In the genomic region with DNA sequence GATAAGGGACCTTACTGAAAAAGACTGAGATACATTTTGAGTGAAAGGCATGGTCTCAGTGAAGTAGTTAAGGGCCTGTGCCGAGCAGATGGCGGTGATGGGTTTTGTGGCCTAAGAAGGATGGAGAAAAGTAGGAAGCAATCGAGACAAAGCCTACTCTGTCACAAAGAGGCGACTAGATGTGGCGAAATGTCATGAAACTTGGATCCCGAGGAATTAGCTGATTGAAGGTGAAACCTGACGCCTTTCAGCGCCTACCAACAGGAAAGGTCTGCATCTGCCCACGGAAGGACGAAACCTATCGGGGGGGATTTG, we compare ENCODE assay signal across 8 cellular contexts. TPM values are rescaled to one million over a fixed set of nuclear protein-coding genes. Genes with fewer than 3 reads are reported as not detected.
DNase-seq lines count a peak whose midpoint lies in the region; ATAC-seq, FAIRE-seq and TF ChIP-seq lines count a peak whose summit lies in the region.

No MANE protein-coding gene starts in this region.

- DNase-seq in GF-D8 (lab: John Stamatoyannopoulos, UW) (peak; percentile 67), astrocyte of the cerebellum (ENCODE audit: low read depth) (no peak), HepG2 (ENCODE audit: low spot score) (peak; percentile 37), tibial nerve (ENCODE audit: low spot score in 2 of 2) (no peak), COLO829 (ENCODE audit: low spot score) (no peak)
- DNase-seq in stimulated activated CD4-positive, alpha-beta T cell treated with anti-CD3 and anti-CD28 coated beads, Interleukin-2, amount 100 ng/mL, for 24 hours = no peak

- peak overlapping the region; percentile 86 for H3K27ac ChIP-seq in HepG2 (ENCODE audit: extremely low read length, insufficient read depth, low read length)
- H3K27ac ChIP-seq in tibial nerve = peak overlapping the region in 3 of 4 donors; percentile 68 to 89 (median 75)

- ATAC-seq in HG03571 (IDR thresholded peaks at IDR 0.05; ENCODE audit: unreplicated experiment) (peak; percentile 4), HepG2 (peak; percentile 13), GM18498 (IDR thresholded peaks at IDR 0.05; ENCODE audit: unreplicated experiment) (no peak)

- BruUV-seq in HepG2 (replicated peaks; lab: Mats Ljungman, UMichigan) = TSS peak; percentile 98

- H3K9me3 ChIP-seq in HepG2 (ENCODE audit: low read length) = no peaks in the 10 kb centered on the region
- no peaks in the 10 kb centered on the region for H3K9me3 ChIP-seq in tibial nerve

- H3K27me3 ChIP-seq in HepG2 (ENCODE audit: control insufficient read depth in 1 of 2, insufficient read depth in 2 of 2, low read length in 2 of 2) (no peaks in the 10 kb centered on the region; a peak in 2 of 5 replicates), tibial nerve (no peaks in the 10 kb centered on the region)

- TF ChIP-seq EP300 in HepG2 (IDR thresholded peaks at IDR 0.05; ENCODE audit: low read depth in 2 of 2, low read length in 2 of 2) (no peak), HepG2 (CRISPR knock-in tag; IDR thresholded peaks at IDR 0.05; ENCODE audit: borderline replicate concordance) (no peak), tibial nerve (IDR thresholded peaks at IDR 0.05) (no peak)

- intact Hi-C loops in HepG2 (cut with micrococcal nuclease; ENCODE audit: unreplicated experiment) = loop anchor here (5.0 to 10.0 kb wide), 3 partner anchors 43 to 642 kb away; a partner anchor contains a TSS

- peak overlapping the region; percentile 89 for H3K4me3 ChIP-seq in astrocyte of the cerebellum (ENCODE audit: low read depth, low read length)
- peak overlapping the region; percentile 70 to 91 (median 87) for H3K4me3 ChIP-seq in HepG2 (replicated peaks in 1 of 3; ENCODE audit: insufficient read depth in 1 of 3, low read depth in 2 of 3, low read length in 3 of 3)
- peak overlapping the region; percentile 67 to 88 (median 86) for H3K4me3 ChIP-seq in tibial nerve

- peak overlapping the region; percentile 83 for H3K9ac ChIP-seq in HepG2 (ENCODE audit: insufficient read depth, low read depth, low read length)

- in situ Hi-C loops in astrocyte of the cerebellum (cut with HindIII; ENCODE audit: low sequenced_read_pairs) (no loop called here), HepG2 (cut with HindIII; ENCODE audit: extremely low pct_ligation_motif_present, low pct_unique_long_range_greater_than_20kb) (no loop called here)

- 4% methylated on average over 8 of the region's 11 CpGs for WGBS in HepG2 (ENCODE audit: low lambda C conversion rate)
- WGBS in tibial nerve, 2 donors = 1 to 3% methylated on average over 11 of the region's 11 CpGs

- H3K4me2 ChIP-seq in HepG2 (ENCODE audit: low read depth, low read length) = peak overlapping the region; percentile 78

- peaks cover 39% of the 10 kb centered on the region for H3K79me2 ChIP-seq in HepG2 (ENCODE audit: insufficient read depth, low read length)

- TF ChIP-seq POLR2A in HepG2 (IDR thresholded peaks at IDR 0.05; ENCODE audit: insufficient read depth in 1 of 2, low read depth in 2 of 2, low read length in 2 of 2) (no peak), tibial nerve (IDR thresholded peaks at IDR 0.05) (no peak)

- H3K4me1 ChIP-seq in HepG2 (ENCODE audit: insufficient read depth, low read length) = peaks cover 43% of the 10 kb centered on the region
- H3K4me1 ChIP-seq in tibial nerve = peaks cover 0 to 29% (median 8%) of the 10 kb centered on the region in 4 donors

- FAIRE-seq in HepG2 (lab: Jason Lieb, UNC) = no peak

- TF ChIP-seq CTCF in astrocyte of the cerebellum (IDR thresholded peaks at IDR 0.05; ENCODE audit: low read depth, low read length, missing control alignments) (no peak), HepG2 (CRISPR knock-in tag; IDR thresholded peaks at IDR 0.05) (no peak), tibial nerve (IDR thresholded peaks at IDR 0.05) (no peak)

- no peaks in the 10 kb centered on the region for H4K20me1 ChIP-seq in HepG2 (ENCODE audit: insufficient read depth, low read length)

- CTCF ChIA-PET in HepG2 (lab: Yijun Ruan, JAX; ENCODE audit: low intra/inter-chr PET ratio, low total read pairs) = no interaction called here

- POLR2A ChIA-PET in HepG2 (lab: Yijun Ruan, JAX) = interaction anchor here (1.0 to 1.7 kb wide), 9 partner anchors 16 to 613 kb away, joined by 3 to 11 read pairs (median 3); a partner anchor contains a TSS

- no peak for TF ChIP-seq RAD21 in HepG2 (CRISPR knock-in tag; IDR thresholded peaks at IDR 0.05)

- H2AFZ ChIP-seq in HepG2 (ENCODE audit: low read length) = no peak overlapping the region

- peaks cover 0 to 12% of the 10 kb centered on the region in 2 experiments; a peak in 2 of 5 replicates for H3K36me3 ChIP-seq in HepG2 (replicated peaks in 1 of 2; ENCODE audit: control insufficient read depth in 1 of 2, insufficient read depth in 2 of 2, low read length in 2 of 2)
- H3K36me3 ChIP-seq in tibial nerve = no peaks in the 10 kb centered on the region

TF ChIP-seq in HepG2, 621 proteins besides CTCF, POLR2A, EP300 and RAD21 (continues in another document):
- no peak for TF ChIP-seq CREB1 (IDR thresholded peaks at IDR 0.05)
- 0 out of 2 replicates have a peak, but pooled peaks have one; percentile 18 for TF ChIP-seq CREB1 (CRISPR knock-in tag; IDR thresholded peaks at IDR 0.05)
- TF ChIP-seq, protein P1, sequence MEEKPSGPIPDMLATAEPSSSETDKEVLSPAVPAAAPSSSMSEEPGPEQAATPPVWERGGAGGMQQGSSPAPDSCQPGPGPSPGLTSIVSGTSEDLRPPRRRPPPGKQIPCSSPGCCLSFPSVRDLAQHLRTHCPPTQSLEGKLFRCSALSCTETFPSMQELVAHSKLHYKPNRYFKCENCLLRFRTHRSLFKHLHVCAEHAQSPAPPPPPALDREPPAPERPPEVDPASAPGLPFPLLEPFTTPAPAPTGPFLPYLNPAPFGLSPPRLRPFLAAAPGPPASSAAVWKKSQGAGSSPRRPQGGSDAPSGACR (CRISPR knock-in tag; IDR thresholded peaks at IDR 0.05) = no peak
- TF ChIP-seq ISX (CRISPR knock-in tag; conservative IDR thresholded peaks at IDR 0.05) = 0 out of 2 replicates have a peak, but pooled peaks have one; percentile 37
- TF ChIP-seq ZNF138 (CRISPR knock-in tag; IDR thresholded peaks at IDR 0.05; ENCODE audit: low read depth) = no peak
- TF ChIP-seq SIX4 (CRISPR knock-in tag; IDR thresholded peaks at IDR 0.05) = 0 out of 2 replicates have a peak, but pooled peaks have one; percentile 2
- 0 out of 2 replicates have a peak, but pooled peaks have one; percentile 3 for TF ChIP-seq SMYD3 (CRISPR knock-in tag; IDR thresholded peaks at IDR 0.05)

RNA-seq across cellular contexts. Expression of a gene that starts 0.5 kb away (rescaled TPM):
- total RNA-seq in HepG2 (2016; rRNA removed; fragmentation: Illumina TruSeq; extraction: Trizol) = 24.7 and 33.6 TPM in 2 replicates
- 50.8 and 65.5 TPM in 2 replicates for total RNA-seq in HepG2 (2016; cell fraction: cytosol; rRNA removed; fragmentation: Illumina TruSeq; extraction: Trizol; ENCODE audit: low read depth)
- 24.0 and 29.5 TPM in 2 replicates for total RNA-seq in HepG2 (2016; cell fraction: insoluble cytoplasmic fraction; rRNA removed; fragmentation: Illumina TruSeq; extraction: Trizol)
- total RNA-seq in HepG2 (2016; cell fraction: membrane; rRNA removed; fragmentation: Illumina TruSeq; extraction: Trizol) = 48.0 and 59.3 TPM in 2 replicates
- 28.6 and 34.6 TPM in 2 replicates for total RNA-seq in HepG2 (2016; cell fraction: nucleus; rRNA removed; fragmentation: Illumina TruSeq; extraction: Trizol)
- polyA plus RNA-seq in HepG2 (2011; rRNA removed) = 12.2 and 15.3 TPM in 2 replicates
- 6.1 and 8.7 TPM in 2 replicates for polyA plus RNA-seq in HepG2 (2011; cell fraction: cytosol; rRNA removed)
- 14.1 and 15.3 TPM in 2 replicates for polyA plus RNA-seq in HepG2 (2011; cell fraction: nucleus; rRNA removed)
- polyA plus RNA-seq in HepG2 (2012) = 6.9 and 10.2 TPM in 2 replicates
- polyA plus RNA-seq in HepG2 (2016; cell fraction: cytosol; fragmentation: Illumina TruSeq; extraction: Trizol; ENCODE audit: low read depth) = 1.0 and 1.6 TPM in 2 replicates
- polyA plus RNA-seq in HepG2 (2016; cell fraction: insoluble cytoplasmic fraction; fragmentation: Illumina TruSeq; extraction: Trizol; ENCODE audit: low read depth) = 16.2 and 18.0 TPM in 2 replicates
- 3.0 and 3.3 TPM in 2 replicates for polyA plus RNA-seq in HepG2 (2016; cell fraction: membrane; fragmentation: Illumina TruSeq; extraction: Trizol; ENCODE audit: low read depth)
- 27.2 and 34.7 TPM in 2 replicates for polyA plus RNA-seq in HepG2 (2016; cell fraction: nucleus; fragmentation: Illumina TruSeq; extraction: Trizol; ENCODE audit: insufficient read depth, low read depth)
- polyA minus RNA-seq in HepG2 (2011; rRNA and poly(A)+ RNA removed; ENCODE audit: low replicate concordance) = 30.4 and 77.0 TPM in 2 replicates
- 20.5 and 21.1 TPM in 2 replicates for polyA minus RNA-seq in HepG2 (2011; cell fraction: cytosol; rRNA and poly(A)+ RNA removed)
- 48.3 and 49.1 TPM in 2 replicates for polyA minus RNA-seq in HepG2 (2011; cell fraction: nucleus; rRNA and poly(A)+ RNA removed)
- 10 to 100 TPM; 16.5 to 41.2 (median 30.0) TPM for total RNA-seq in tibial nerve

RNA-seq across cellular contexts. Expression of a gene that starts 42.8 kb away (rescaled TPM):
- total RNA-seq in HepG2 (2016; rRNA removed; fragmentation: Illumina TruSeq; extraction: Trizol) = 59.6 and 96.2 TPM in 2 replicates
- 17.4 and 19.2 TPM in 2 replicates for total RNA-seq in HepG2 (2016; cell fraction: cytosol; rRNA removed; fragmentation: Illumina TruSeq; extraction: Trizol; ENCODE audit: low read depth)
- total RNA-seq in HepG2 (2016; cell fraction: insoluble cytoplasmic fraction; rRNA removed; fragmentation: Illumina TruSeq; extraction: Trizol) = 55.1 and 101 TPM in 2 replicates
- total RNA-seq in HepG2 (2016; cell fraction: membrane; rRNA removed; fragmentation: Illumina TruSeq; extraction: Trizol) = 36.0 and 39.4 TPM in 2 replicates
- total RNA-seq in HepG2 (2016; cell fraction: nucleus; rRNA removed; fragmentation: Illumina TruSeq; extraction: Trizol) = 46.1 and 50.8 TPM in 2 replicates
- 43.3 and 63.5 TPM in 2 replicates for polyA plus RNA-seq in HepG2 (2011; rRNA removed)
- polyA plus RNA-seq in HepG2 (2011; cell fraction: cytosol; rRNA removed) = 32.3 and 38.9 TPM in 2 replicates
- polyA plus RNA-seq in HepG2 (2011; cell fraction: nucleus; rRNA removed) = 36.4 and 40.5 TPM in 2 replicates
- 26.8 and 30.0 TPM in 2 replicates for polyA plus RNA-seq in HepG2 (2012)
- 6.6 and 7.4 TPM in 2 replicates for polyA plus RNA-seq in HepG2 (2016; cell fraction: cytosol; fragmentation: Illumina TruSeq; extraction: Trizol; ENCODE audit: low read depth)
- polyA plus RNA-seq in HepG2 (2016; cell fraction: insoluble cytoplasmic fraction; fragmentation: Illumina TruSeq; extraction: Trizol; ENCODE audit: low read depth) = 76.8 and 84.1 TPM in 2 replicates
- 13.7 and 15.5 TPM in 2 replicates for polyA plus RNA-seq in HepG2 (2016; cell fraction: membrane; fragmentation: Illumina TruSeq; extraction: Trizol; ENCODE audit: low read depth)
- polyA plus RNA-seq in HepG2 (2016; cell fraction: nucleus; fragmentation: Illumina TruSeq; extraction: Trizol; ENCODE audit: insufficient read depth, low read depth) = 57.0 and 57.1 TPM in 2 replicates
- 83.0 and 125 TPM in 2 replicates for polyA minus RNA-seq in HepG2 (2011; rRNA and poly(A)+ RNA removed; ENCODE audit: low replicate concordance)
- 49.3 and 51.1 TPM in 2 replicates for polyA minus RNA-seq in HepG2 (2011; cell fraction: cytosol; rRNA and poly(A)+ RNA removed)
- polyA minus RNA-seq in HepG2 (2011; cell fraction: nucleus; rRNA and poly(A)+ RNA removed) = 70.4 and 83.0 TPM in 2 replicates
- total RNA-seq in tibial nerve = 10 to 100 TPM; 26.9 to 41.1 (median 34.4) TPM

Comparison
In these comparisons a context has a peak if more than half of its experiments do, and no peak if none do; other contexts are left out.
1. DNase-seq: peak in GF-D8 (single experiment) and HepG2 (single experiment); none in astrocyte of the cerebellum (single experiment), tibial nerve (0 of 2), COLO829 (single experiment) and stimulated activated CD4-positive, alpha-beta T cell treated with anti-CD3 and anti-CD28 coated beads, Interleukin-2, amount 100 ng/mL, for 24 hours (0 of 2).
2. Peak in every context shown above with its lines, with median percentiles within 50 percentile points of each other: H3K4me3 ChIP-seq.